Comparison of ENCODE assay signal across 18 cellular contexts in the genomic region with DNA sequence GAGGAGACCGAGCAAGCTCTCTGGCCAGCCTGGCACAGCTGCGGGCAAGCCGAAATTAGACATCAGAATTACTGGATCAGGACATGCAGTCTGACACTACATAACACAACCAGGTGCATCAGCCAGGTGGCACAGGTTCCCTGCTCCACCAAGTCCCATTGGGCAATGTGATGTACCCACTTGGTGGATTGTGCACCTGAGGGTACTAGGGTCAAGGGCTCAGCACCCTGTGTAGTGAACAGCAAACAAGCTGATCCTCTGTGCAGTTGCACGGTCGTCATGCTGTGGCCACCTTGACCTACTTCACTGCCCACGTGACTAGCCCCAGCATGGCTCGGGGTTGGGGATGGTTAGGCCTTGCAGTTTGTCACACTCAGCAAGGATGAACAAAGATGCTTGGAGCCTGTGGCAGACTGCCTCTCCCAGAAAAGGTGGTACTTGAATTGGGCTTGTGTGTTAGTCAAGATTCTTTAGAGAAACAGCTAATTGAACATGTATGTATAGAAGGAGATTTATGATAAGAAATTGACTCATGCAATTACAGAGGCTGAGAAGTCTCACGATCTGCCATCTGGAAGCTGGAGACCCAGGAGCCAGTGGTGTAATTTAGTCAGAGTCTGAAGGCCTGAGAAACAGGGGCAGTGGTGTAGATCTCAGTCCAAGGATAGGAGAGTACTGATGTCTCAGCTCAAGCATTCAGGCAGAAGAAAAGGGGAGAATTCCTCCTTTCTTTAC.
DNase-seq lines count a peak whose midpoint lies in the region; ATAC-seq, FAIRE-seq and TF ChIP-seq lines count a peak whose summit lies in the region.
"Had no signal": no experiment of that assay in that cellular context is flagged by ENCODE, and none has a peak within 500 bp of the region (broad histone marks: within the 10 kb centered on the region; RNA-seq: fewer than 3 reads in every experiment).

No MANE protein-coding gene starts in this region.

- peak overlapping the region; percentile 69 for H2BK5ac ChIP-seq in neuronal stem cell (ENCODE audit: low read length)

- peak overlapping the region; percentile 78 for H2BK120ac ChIP-seq in neuronal stem cell (ENCODE audit: low read depth, low read length)

- FAIRE-seq in HTR-8/SVneo (lab: Jason Lieb, UNC), result peak; percentile 33
- FAIRE-seq in bronchial epithelial cell (lab: Jason Lieb, UNC), result peak; percentile 62
- FAIRE-seq: D721Med had no signal

- H3K9me3 Mint-ChIP-seq in Calu3 (ENCODE audit: low read depth, unreplicated experiment), result no peaks in the 10 kb centered on the region
- H3K9me3 Mint-ChIP-seq: CD4-positive, alpha-beta T cell; H9 had no signal

- no peaks in the 10 kb centered on the region for H3K79me1 ChIP-seq in neuronal stem cell (ENCODE audit: low read depth, low read length)

- peak overlapping the region; percentile 84 for H2AK5ac ChIP-seq in neuronal stem cell (ENCODE audit: low read depth, low read length)

- H3K23ac ChIP-seq in neuronal stem cell (ENCODE audit: low read depth, low read length, poor library complexity), result peak overlapping the region; percentile 83

- ATAC-seq in GM18861 (IDR thresholded peaks at IDR 0.05; ENCODE audit: unreplicated experiment) (no peak), heart right ventricle (no peak)

- intact Hi-C loops in Calu3 (cut with micrococcal nuclease; ENCODE audit: unreplicated experiment) (no loop called here), heart right ventricle (cut with DNase I) (loop anchor here in 1 of 10 donors (10.0 kb wide), 1 partner anchor 51 kb away; no protein-coding TSS in a partner anchor)

- H3K4me3 ChIP-seq in bronchial epithelial cell (ENCODE audit: low read depth, low read length) (no peak overlapping the region), neuronal stem cell (ENCODE audit: low read length in 2 of 2) (no peak overlapping the region), heart right ventricle (no peak overlapping the region)
- H3K4me3 ChIP-seq: SK-N-MC had no signal

- peaks cover 26 to 41% of the 10 kb centered on the region in 2 donors for H3K4me1 ChIP-seq in neuronal stem cell (ENCODE audit: control insufficient read depth in 2 of 2, insufficient read depth in 1 of 2, low read depth in 1 of 2, low read length in 2 of 2)
- H3K4me1 ChIP-seq in heart right ventricle, result no peaks in the 10 kb centered on the region

- H4K91ac ChIP-seq in neuronal stem cell (ENCODE audit: low read depth, low read length, poor library complexity), result peak overlapping the region; percentile 100

- CTCF ChIA-PET in Calu3 (lab: Charles Lee), result no interaction called here

- TF ChIP-seq CTCF in bronchial epithelial cell (IDR thresholded peaks at IDR 0.05; ENCODE audit: insufficient read depth, low read length, severe bottlenecking), result no peak
- TF ChIP-seq CTCF in Calu3 (IDR thresholded peaks at IDR 0.05; ENCODE audit: unreplicated experiment), result no peak
- no peak for TF ChIP-seq CTCF in heart right ventricle (IDR thresholded peaks at IDR 0.05)

- no TSS peak for BruUV-seq in Calu3 (replicated peaks; lab: Mats Ljungman, UMichigan)

- peak overlapping the region; percentile 99 for H2BK12ac ChIP-seq in neuronal stem cell (ENCODE audit: low read length)

- no peak overlapping the region for H3K4me2 ChIP-seq in neuronal stem cell (ENCODE audit: insufficient read depth, low read length, poor library complexity, severe bottlenecking)

- no peak overlapping the region for H3K27ac Mint-ChIP-seq in Calu3 (ENCODE audit: unreplicated experiment)
- H3K27ac Mint-ChIP-seq: CD4-positive, alpha-beta T cell; IgD-negative memory B cell had no signal

- peak overlapping the region; percentile 42 for H3K4ac ChIP-seq in neuronal stem cell (ENCODE audit: low read length)

- H2AFZ ChIP-seq in neuronal stem cell (ENCODE audit: low read length), result no peak overlapping the region

- no peak overlapping the region for H3K9ac ChIP-seq in neuronal stem cell (ENCODE audit: low read depth, low read length, poor library complexity)

- no peaks in the 10 kb centered on the region for H3K27me3 Mint-ChIP-seq in Calu3 (ENCODE audit: unreplicated experiment)
- H3K27me3 Mint-ChIP-seq: CD4-positive, alpha-beta T cell had no signal

- H3K4me3 Mint-ChIP-seq in Calu3 (ENCODE audit: low read depth, unreplicated experiment), result no peak overlapping the region
- H3K4me3 Mint-ChIP-seq: CD4-positive, alpha-beta T cell; H9; IgD-negative memory B cell had no signal

- peaks cover 28% of the 10 kb centered on the region for H3K4me1 Mint-ChIP-seq in Calu3 (ENCODE audit: low read depth, unreplicated experiment)
- H3K4me1 Mint-ChIP-seq: IgD-negative memory B cell had no signal

- peak overlapping the region; percentile 66 for H3K27ac ChIP-seq in neuronal stem cell (replicated peaks; ENCODE audit: low read length)
- no peak overlapping the region for H3K27ac ChIP-seq in heart right ventricle
- H3K27ac ChIP-seq: SK-N-MC had no signal

- peak overlapping the region; percentile 79 for H3K14ac ChIP-seq in neuronal stem cell (ENCODE audit: low read length)

- H3K27me3 ChIP-seq in bronchial epithelial cell (ENCODE audit: control insufficient read depth, insufficient read depth, low read length) (no peaks in the 10 kb centered on the region), neuronal stem cell (ENCODE audit: control insufficient read depth in 3 of 3, insufficient read depth in 3 of 3, low read depth in 1 of 3, low read length in 3 of 3) (no peaks in the 10 kb centered on the region), heart right ventricle (no peaks in the 10 kb centered on the region)

- no CpG with 5 or more reads among the region's 8 CpGs for WGBS in neuronal stem cell (ENCODE audit: extremely low coverage in 2 of 2, insufficient read length in 2 of 2, insufficient replicate concordance in 1 of 2), 2 donors
- WGBS in heart right ventricle, 2 donors, result 78 to 87% methylated on average over 8 of the region's 8 CpGs

- H3K18ac ChIP-seq in neuronal stem cell (ENCODE audit: low read length), result peak overlapping the region; percentile 97

- H3K36me3 ChIP-seq in bronchial epithelial cell (ENCODE audit: control insufficient read depth, insufficient read depth, low read length), result no peaks in the 10 kb centered on the region
- H3K36me3 ChIP-seq in neuronal stem cell (replicated peaks in 1 of 2; ENCODE audit: control insufficient read depth in 2 of 2, insufficient read depth in 2 of 2, low read length in 2 of 2), result peaks cover 3 to 20% of the 10 kb centered on the region in 2 donors
- peaks cover 0 to 83% (median 32%) of the 10 kb centered on the region in 9 donors for H3K36me3 ChIP-seq in heart right ventricle

- peak; percentile 14 for DNase-seq in Daoy (ENCODE audit: low read depth)
- DNase-seq in HTR-8/SVneo (ENCODE audit: insufficient read length, low spot score), result no peak
- DNase-seq in bronchial epithelial cell (ENCODE audit: low read depth), result no peak
- no peak for DNase-seq in neuronal stem cell (ENCODE audit: low spot score)
- DNase-seq in MV-4-11 (lab: John Stamatoyannopoulos, UW), result no peak
- DNase-seq in Calu3, result no peak
- DNase-seq in heart right ventricle, result no peak
- DNase-seq: ACHN; CD4-positive, alpha-beta T cell; H9; NCI-H2107; NCI-H345; NCI-H69; NK-92 treated with Interleukin-12 subunit alpha and Interleukin-12 subunit beta, amount 100 ng/mL, for 24 hours had no signal

- no peaks in the 10 kb centered on the region for H3K36me3 Mint-ChIP-seq in Calu3 (ENCODE audit: insufficient read depth, unreplicated experiment)
- H3K36me3 Mint-ChIP-seq: IgD-negative memory B cell had no signal

- H3K9me3 ChIP-seq in neuronal stem cell (replicated peaks in 1 of 2; ENCODE audit: control insufficient read depth in 2 of 2, insufficient read depth in 1 of 2, low read depth in 1 of 2, low read length in 2 of 2), result peaks cover 0 to 3% of the 10 kb centered on the region in 2 donors
- no peaks in the 10 kb centered on the region for H3K9me3 ChIP-seq in heart right ventricle

- H2BK15ac ChIP-seq in neuronal stem cell (ENCODE audit: low read length), result peak overlapping the region; percentile 80

- H4K8ac ChIP-seq in neuronal stem cell (ENCODE audit: low read depth, low read length), result no peak overlapping the region
